Comparison of ENCODE assay signal across 8 cellular contexts in the genomic region with DNA sequence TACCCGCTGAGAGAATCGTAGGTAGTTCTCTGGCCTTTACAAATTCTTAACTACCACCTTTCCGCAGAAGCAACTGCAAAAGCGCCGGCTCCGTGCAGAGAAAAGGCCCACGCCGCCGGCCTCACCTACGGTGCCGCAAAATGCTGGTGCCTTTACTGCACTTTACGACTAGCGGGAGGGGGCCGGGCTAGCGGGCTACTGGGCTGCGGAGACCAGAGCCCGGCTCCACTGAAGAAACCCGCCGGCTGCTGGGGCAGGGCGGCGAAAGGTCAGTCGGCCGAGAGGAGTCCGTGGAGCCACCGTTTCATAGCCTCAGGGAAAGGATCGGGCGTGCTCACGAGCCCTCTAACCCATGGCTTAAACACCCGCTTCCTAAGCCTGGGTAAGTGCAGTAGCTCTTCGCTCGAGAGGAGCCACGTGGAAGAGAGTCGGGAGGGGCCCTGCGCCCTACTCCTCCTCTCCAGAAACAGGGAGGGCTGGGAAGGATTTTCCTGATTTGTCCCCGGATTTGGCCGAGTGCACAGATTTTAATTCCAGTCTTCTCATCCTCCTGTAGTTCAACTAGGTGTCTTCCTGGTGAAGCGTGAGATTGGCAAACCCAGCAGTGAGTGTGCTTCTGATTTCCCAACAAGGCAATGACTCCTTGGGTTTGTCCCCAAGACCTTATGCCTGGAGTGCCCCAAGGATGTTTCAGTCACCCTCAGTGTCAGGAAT. TPM values are rescaled to one million over a fixed set of nuclear protein-coding genes. Genes with fewer than 3 reads are reported as not detected.
DNase-seq lines count a peak whose midpoint lies in the region; TF ChIP-seq lines count a peak whose summit lies in the region.

A gene with protein sequence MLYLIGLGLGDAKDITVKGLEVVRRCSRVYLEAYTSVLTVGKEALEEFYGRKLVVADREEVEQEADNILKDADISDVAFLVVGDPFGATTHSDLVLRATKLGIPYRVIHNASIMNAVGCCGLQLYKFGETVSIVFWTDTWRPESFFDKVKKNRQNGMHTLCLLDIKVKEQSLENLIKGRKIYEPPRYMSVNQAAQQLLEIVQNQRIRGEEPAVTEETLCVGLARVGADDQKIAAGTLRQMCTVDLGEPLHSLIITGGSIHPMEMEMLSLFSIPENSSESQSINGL (minus strand): TSS at position 105 of the 714 bp plus-strand sequence. CDS start 341 bp downstream, outside the sequence.

- peaks cover 39% of the 10 kb centered on the region for H3K4me1 Mint-ChIP-seq in neural crest cell

- DNase-seq in EL (peak; percentile 92), GOT3 (lab: John Stamatoyannopoulos, UW) (peak; percentile 33), LoVo (ENCODE audit: low spot score) (peak; percentile 87), SIG-M5 (lab: John Stamatoyannopoulos, UW) (peak; percentile 6), activated gamma-delta T cell treated with Interleukin-2 at 50 U/mL for 16 hours (peak; percentile 85), foreskin fibroblast (peak; percentile 89 to 96), neural crest cell (ENCODE audit: low read depth, low spot score) (peak; percentile 89)

- H3K27me3 ChIP-seq in stomach smooth muscle (ENCODE audit: control insufficient read depth in 1 of 2, insufficient read depth in 2 of 2, low read length in 2 of 2): no peaks in the 10 kb centered on the region

- H3K27ac ChIP-seq in stomach smooth muscle (ENCODE audit: low read length): peak within 1 kb of the TSS; percentile 41

- no peaks in the 10 kb centered on the region for H3K27me3 Mint-ChIP-seq in neural crest cell (ENCODE audit: low read depth)

- H3K4me1 ChIP-seq in stomach smooth muscle (ENCODE audit: control insufficient read depth, insufficient read depth, low read length): peaks cover 6% of the 10 kb centered on the region

- H3K27ac Mint-ChIP-seq in neural crest cell (ENCODE audit: unreplicated experiment): peak within 1 kb of the TSS; percentile 100

- peaks cover 12% of the 10 kb centered on the region for H3K36me3 Mint-ChIP-seq in neural crest cell (ENCODE audit: low read depth)

- peak within 1 kb of the TSS; percentile 74 to 90 for H3K9ac ChIP-seq in stomach smooth muscle (ENCODE audit: low read length in 2 of 2)

- H3K9me3 Mint-ChIP-seq in neural crest cell: no peaks in the 10 kb centered on the region

- H3K9me3 ChIP-seq in stomach smooth muscle (ENCODE audit: control insufficient read depth in 2 of 2, low read length in 2 of 2): no peaks in the 10 kb centered on the region

- H3K36me3 ChIP-seq in stomach smooth muscle (ENCODE audit: control insufficient read depth in 2 of 2, insufficient read depth in 2 of 2, low read length in 2 of 2): no peaks in the 10 kb centered on the region

- H3K4me3 Mint-ChIP-seq in neural crest cell: peak within 1 kb of the TSS; percentile 99

- no peak for TF ChIP-seq CTCF in foreskin fibroblast (IDR thresholded peaks at IDR 0.05; ENCODE audit: low read depth, low read length)
- no peak for TF ChIP-seq CTCF in neural crest cell (conservative IDR thresholded peaks at IDR 0.05)

- H3K4me3 ChIP-seq in foreskin fibroblast (ENCODE audit: low read depth in 1 of 2, low read length in 2 of 2) (peak within 1 kb of the TSS; percentile 65 to 81), stomach smooth muscle (ENCODE audit: low read length in 2 of 2) (peak within 1 kb of the TSS; percentile 77 to 80)

RNA-seq across cellular contexts. Expression of the gene that starts here (rescaled TPM):
- total RNA-seq in neural crest cell: 69.4 and 72.1 TPM in 2 replicates

Comparison
In these comparisons a context has a peak if more than half of its experiments do, and no peak if none do; other contexts are left out.
1. Peak in every context shown above with its lines: DNase-seq, H3K4me3 ChIP-seq and H3K27ac ChIP-seq.
2. DNase-seq: peak in every context shown above with its lines; median percentile 92 in foreskin fibroblast; 92 in EL; 89 in neural crest cell; 87 in LoVo; 85 in activated gamma-delta T cell treated with Interleukin-2 at 50 U/mL for 16 hours; 33 in GOT3; 6 in SIG-M5.